1 cellular context compared by ENCODE assay signal in the genomic region with DNA sequence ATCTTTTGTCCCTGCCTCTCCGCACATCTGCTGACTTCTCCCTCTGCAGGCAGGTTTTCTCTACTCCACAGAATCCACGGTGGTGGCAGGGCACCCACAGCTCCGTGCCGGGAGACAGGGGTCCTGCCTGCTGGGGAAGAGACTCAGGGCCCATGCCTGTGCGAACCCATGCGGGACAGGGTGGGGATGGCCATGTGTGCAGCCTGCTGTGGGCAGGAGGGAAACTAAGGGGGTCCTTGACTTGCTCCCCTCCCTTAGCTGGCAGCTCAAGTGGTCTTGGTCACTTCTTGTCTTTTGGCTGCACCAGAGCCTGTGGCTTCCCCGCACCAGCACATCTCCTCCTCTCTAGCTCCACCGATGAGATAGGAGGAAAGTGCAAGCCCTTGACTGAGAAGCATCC.
TF ChIP-seq lines count a peak whose summit lies in the region.

No MANE protein-coding gene starts in this region.

TF ChIP-seq in HepG2, 621 proteins besides CTCF, POLR2A, EP300 and RAD21 (continued from another document):
- TF ChIP-seq, protein P1, sequence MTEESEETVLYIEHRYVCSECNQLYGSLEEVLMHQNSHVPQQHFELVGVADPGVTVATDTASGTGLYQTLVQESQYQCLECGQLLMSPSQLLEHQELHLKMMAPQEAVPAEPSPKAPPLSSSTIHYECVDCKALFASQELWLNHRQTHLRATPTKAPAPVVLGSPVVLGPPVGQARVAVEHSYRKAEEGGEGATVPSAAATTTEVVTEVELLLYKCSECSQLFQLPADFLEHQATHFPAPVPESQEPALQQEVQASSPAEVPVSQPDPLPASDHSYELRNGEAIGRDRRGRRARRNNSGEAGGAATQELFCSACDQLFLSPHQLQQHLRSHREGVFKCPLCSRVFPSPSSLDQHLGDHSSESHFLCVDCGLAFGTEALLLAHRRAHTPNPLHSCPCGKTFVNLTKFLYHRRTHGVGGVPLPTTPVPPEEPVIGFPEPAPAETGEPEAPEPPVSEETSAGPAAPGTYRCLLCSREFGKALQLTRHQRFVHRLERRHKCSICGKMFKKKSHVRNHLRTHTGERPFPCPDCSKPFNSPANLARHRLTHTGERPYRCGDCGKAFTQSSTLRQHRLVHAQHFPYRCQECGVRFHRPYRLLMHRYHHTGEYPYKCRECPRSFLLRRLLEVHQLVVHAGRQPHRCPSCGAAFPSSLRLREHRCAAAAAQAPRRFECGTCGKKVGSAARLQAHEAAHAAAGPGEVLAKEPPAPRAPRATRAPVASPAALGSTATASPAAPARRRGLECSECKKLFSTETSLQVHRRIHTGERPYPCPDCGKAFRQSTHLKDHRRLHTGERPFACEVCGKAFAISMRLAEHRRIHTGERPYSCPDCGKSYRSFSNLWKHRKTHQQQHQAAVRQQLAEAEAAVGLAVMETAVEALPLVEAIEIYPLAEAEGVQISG (CRISPR knock-in tag; IDR thresholded peaks at IDR 0.05) = no peak
- TF ChIP-seq FOXK1 (CRISPR knock-in tag; IDR thresholded peaks at IDR 0.05; ENCODE audit: borderline replicate concordance, low read depth) = no peak
- no peak for TF ChIP-seq NR3C1 (CRISPR knock-in tag; IDR thresholded peaks at IDR 0.05)
- peak; percentile 55 for TF ChIP-seq RBM22 (optimal IDR thresholded peaks at IDR 0.05; ENCODE audit: low read length)
- TF ChIP-seq YEATS2 (CRISPR knock-in tag; IDR thresholded peaks at IDR 0.05; ENCODE audit: borderline replicate concordance) = no peak
- no peak for TF ChIP-seq BRD4 (CRISPR knock-in tag; IDR thresholded peaks at IDR 0.05)
- TF ChIP-seq ZNF264 (CRISPR knock-in tag; IDR thresholded peaks at IDR 0.05) = no peak
- TF ChIP-seq ZKSCAN8 (CRISPR knock-in tag; IDR thresholded peaks at IDR 0.05; ENCODE audit: borderline replicate concordance) = no peak
- no peak for TF ChIP-seq ZNF431 (CRISPR knock-in tag; IDR thresholded peaks at IDR 0.05; ENCODE audit: borderline replicate concordance, low read depth)
